8 cellular contexts compared by ENCODE assay signal in the genomic region with DNA sequence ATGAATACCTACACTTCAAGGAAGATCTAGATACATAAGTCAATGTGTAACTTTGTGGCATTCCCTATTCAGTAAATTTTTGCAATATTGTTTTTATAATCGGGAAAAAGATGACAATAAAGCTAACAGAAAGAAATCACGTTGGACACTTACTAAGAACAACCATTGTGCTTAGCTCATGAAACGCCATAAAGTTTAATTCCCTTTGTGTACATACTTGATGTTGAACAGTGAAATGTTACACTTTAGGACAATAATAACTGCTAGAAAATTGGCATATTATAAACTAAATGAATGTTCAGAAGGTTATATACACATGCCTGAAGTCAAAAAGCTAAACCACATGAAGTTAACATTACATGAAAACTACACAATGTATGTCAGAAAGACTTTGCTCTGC.
"Had no signal": no experiment of that assay in that cellular context is flagged by ENCODE, and none has a peak within 500 bp of the region (broad histone marks: within the 10 kb centered on the region; RNA-seq: fewer than 3 reads in every experiment).

No MANE protein-coding gene starts in this region.

- H3K4me2 ChIP-seq: GM23338 had no signal

- FAIRE-seq: H1, H54, HTR-8/SVneo, K562 had no signal

- DNase-seq: H9, HCEC 1CT, IMR-90 had no signal

- ATAC-seq: GM23338, K562 had no signal

- H3K4me3 ChIP-seq: GM23338, K562 had no signal
